10 cellular contexts compared by ENCODE assay signal in genomic region chr12:132493482-132494178, GRCh38. TPM values are rescaled to one million over a fixed set of nuclear protein-coding genes. Genes with fewer than 3 reads are reported as not detected.
DNase-seq lines count a peak whose midpoint lies in the region; ATAC-seq and TF ChIP-seq lines count a peak whose summit lies in the region.
"Had no signal": no experiment of that assay in that cellular context is flagged by ENCODE, and none has a peak within 500 bp of the region (broad histone marks: within the 10 kb centered on the region; RNA-seq: fewer than 3 reads in every experiment).

No MANE protein-coding gene starts in this region.

- H3K9me3 ChIP-seq in CD4-positive, alpha-beta memory T cell (ENCODE audit: control insufficient read depth in 1 of 2, low read length in 2 of 2): no peaks in the 10 kb centered on the region
- no peaks in the 10 kb centered on the region for H3K9me3 ChIP-seq in prostate gland

- TF ChIP-seq CTCF in glutamatergic neuron (IDR thresholded peaks at IDR 0.05; ENCODE audit: partially characterized antibody, unreplicated experiment) (no peak), prostate gland (IDR thresholded peaks at IDR 0.05) (no peak)

- no peaks in the 10 kb centered on the region for H3K27me3 ChIP-seq in CD4-positive, alpha-beta memory T cell (ENCODE audit: insufficient read depth, low read length)
- no peaks in the 10 kb centered on the region for H3K27me3 ChIP-seq in prostate gland (replicated peaks; ENCODE audit: insufficient read depth)

- H3K27me3 Mint-ChIP-seq in CD4-positive, alpha-beta memory T cell: no peaks in the 10 kb centered on the region
- H3K27me3 Mint-ChIP-seq in IgD-negative memory B cell (no peaks in the 10 kb centered on the region), glutamatergic neuron (ENCODE audit: unreplicated experiment) (peaks cover 3% of the 10 kb centered on the region)

- peaks cover 31 to 68% (median 58%) of the 10 kb centered on the region in 4 donors for H3K4me1 Mint-ChIP-seq in CD4-positive, alpha-beta memory T cell
- H3K4me1 Mint-ChIP-seq in IgD-negative memory B cell: peaks cover 13 to 44% (median 23%) of the 10 kb centered on the region in 3 donors
- H3K4me1 Mint-ChIP-seq in glutamatergic neuron (ENCODE audit: low read depth, unreplicated experiment): peaks cover 18% of the 10 kb centered on the region

- no peak overlapping the region for H3K27ac ChIP-seq in CD4-positive, alpha-beta memory T cell (ENCODE audit: low read depth, low read length)
- peak overlapping the region; percentile 71 to 75 for H3K27ac ChIP-seq in prostate gland

- no peak overlapping the region for H3K4me3 ChIP-seq in CD4-positive, alpha-beta memory T cell (ENCODE audit: low read length in 2 of 2)
- peak overlapping the region in 1 of 2 donors; percentile 1 for H3K4me3 ChIP-seq in prostate gland

- H3K4me3 Mint-ChIP-seq in CD4-positive, alpha-beta memory T cell: peak overlapping the region in 7 of 8 donors; percentile 9 to 92 (median 48)
- H3K4me3 Mint-ChIP-seq in IgD-negative memory B cell (peak overlapping the region in 2 of 4 donors; percentile 82 to 92), glutamatergic neuron (ENCODE audit: unreplicated experiment) (peak overlapping the region; percentile 74)

- POLR2A ChIA-PET in CD4-positive, alpha-beta memory T cell (lab: Charles Lee; ENCODE audit: partially characterized antibody): no interaction called here

- no peak for ATAC-seq in HG03097 (IDR thresholded peaks at IDR 0.05; ENCODE audit: low FRiP score, unreplicated experiment)

- peak overlapping the region; percentile 14 to 70 (median 57) for H3K27ac Mint-ChIP-seq in CD4-positive, alpha-beta memory T cell
- H3K27ac Mint-ChIP-seq in IgD-negative memory B cell: peak overlapping the region in 2 of 3 donors; percentile 31 to 89
- peak overlapping the region; percentile 48 for H3K27ac Mint-ChIP-seq in glutamatergic neuron (ENCODE audit: unreplicated experiment)

- H3K36me3 ChIP-seq in CD4-positive, alpha-beta memory T cell (ENCODE audit: insufficient read depth, low read length): no peaks in the 10 kb centered on the region
- no peaks in the 10 kb centered on the region for H3K36me3 ChIP-seq in prostate gland

- DNase-seq in CD4-positive, alpha-beta memory T cell: no peak
- DNase-seq in glutamatergic neuron (no peak), prostate gland (ENCODE audit: low spot score) (no peak), HCEC 1CT (no peak), NCI-H1694 (lab: John Stamatoyannopoulos, UW) (no peak)
- DNase-seq: activated CD8-positive, alpha-beta memory T cell treated with anti-CD3 and anti-CD28 coated beads for 24 hours; amniotic stem cell; stimulated activated CD4-positive, alpha-beta T cell treated with anti-CD3 and anti-CD28 coated beads, Interleukin-4, amount 100 ng/mL, for 24 hours had no signal

- intact Hi-C loops in CD4-positive, alpha-beta memory T cell (cut with micrococcal nuclease): loop anchor here (5.0 kb wide), 1 partner anchor 61 kb away; no protein-coding TSS in a partner anchor
- intact Hi-C loops in prostate gland (cut with DNase I): no loop called here

- TF ChIP-seq POLR2A in prostate gland (IDR thresholded peaks at IDR 0.05): no peak

- H3K4me1 ChIP-seq in CD4-positive, alpha-beta memory T cell (ENCODE audit: insufficient read depth, low read length): peaks cover 71% of the 10 kb centered on the region
- peaks cover 50% of the 10 kb centered on the region for H3K4me1 ChIP-seq in prostate gland (replicated peaks)

- CTCF ChIA-PET in CD4-positive, alpha-beta memory T cell (lab: Charles Lee; ENCODE audit: partially characterized antibody): no interaction called here

- H3K36me3 Mint-ChIP-seq in CD4-positive, alpha-beta memory T cell: peaks cover 0 to 14% of the 10 kb centered on the region in 2 donors
- H3K36me3 Mint-ChIP-seq in IgD-negative memory B cell: peaks cover 5% of the 10 kb centered on the region
- no peaks in the 10 kb centered on the region for H3K36me3 Mint-ChIP-seq in glutamatergic neuron (ENCODE audit: unreplicated experiment)

- peaks cover 0 to 3% (median 0%) of the 10 kb centered on the region in 8 donors for H3K9me3 Mint-ChIP-seq in CD4-positive, alpha-beta memory T cell
- no peaks in the 10 kb centered on the region for H3K9me3 Mint-ChIP-seq in IgD-negative memory B cell
- peaks cover 10% of the 10 kb centered on the region for H3K9me3 Mint-ChIP-seq in glutamatergic neuron (ENCODE audit: unreplicated experiment)

- WGBS in prostate gland: 53% methylated on average over 13 of the region's 18 CpGs

RNA-seq across cellular contexts. Expression of gene FBRSL1, which starts 3.7 kb away (rescaled TPM):
- 100 to 1,000 TPM in 1 of 2 experiments, 10 to 100 TPM in 1; 97.3 to 101 TPM for total RNA-seq in CD4-positive, alpha-beta memory T cell
- 1 to 10 TPM in 1 of 2 donors, not detected in 1; 3.1 TPM for polyA plus RNA-seq in CD4-positive, alpha-beta memory T cell
- 6.8 TPM for polyA plus RNA-seq in IgD-negative memory B cell
- total RNA-seq in glutamatergic neuron (ENCODE audit: unreplicated experiment) (211 TPM), prostate gland (10 to 100 TPM; 34.2 to 69.2 TPM)
